Comparison of ENCODE assay signal across 28 cellular contexts in the genomic region with DNA sequence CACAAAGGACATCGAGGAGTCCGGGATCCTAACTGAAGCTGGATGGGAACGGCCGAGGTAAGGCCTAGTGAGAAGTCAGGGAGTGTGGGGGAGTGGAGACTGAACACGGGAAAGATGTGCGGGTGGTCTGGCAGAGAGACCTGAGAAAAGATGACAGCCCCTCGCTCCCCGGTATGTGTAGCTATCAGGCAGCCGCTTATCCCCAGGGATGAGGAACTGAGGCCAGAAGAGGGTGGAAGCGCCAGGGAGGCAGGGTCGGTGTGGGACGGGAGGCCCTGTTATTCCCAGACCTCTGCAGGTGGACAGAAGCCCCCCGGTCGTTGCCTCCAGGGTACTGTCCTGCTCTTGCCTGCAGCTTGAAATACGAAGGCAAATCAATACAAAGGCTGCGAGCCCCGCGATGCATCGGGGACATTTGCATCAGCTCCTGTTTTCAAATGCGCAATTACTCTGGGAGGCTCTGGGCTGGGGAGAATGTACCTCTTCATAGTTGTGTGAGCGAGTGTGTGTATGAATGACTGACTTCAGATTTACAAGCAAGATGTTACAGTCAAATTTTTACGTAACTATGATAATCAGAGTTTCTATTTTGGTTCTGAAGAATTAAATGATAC.
"Had no signal": no experiment of that assay in that cellular context is flagged by ENCODE, and none has a peak within 500 bp of the region (broad histone marks: within the 10 kb centered on the region; RNA-seq: fewer than 3 reads in every experiment).

No MANE protein-coding gene starts in this region.

- H3K4me3 Mint-ChIP-seq: activated CD8-positive, alpha-beta T cell treated with anti-CD3 and anti-CD28 coated beads for 36 hours; activated T-cell treated with anti-CD3 and anti-CD28 coated beads, Interleukin-2, amount 50 U/mL, for 4 hours; activated T-helper 17 cell treated with anti-CD3 and anti-CD28 coated beads, Interleukin-2, amount 50 U/mL, for 72 hours; immature natural killer cell; memory B cell; naive thymus-derived CD4-positive, alpha-beta T cell; stimulated activated naive CD8-positive, alpha-beta T cell treated with anti-CD3 and anti-CD28 coated beads, Interleukin-15, Interleukin-2, amounts not matched to agents 100 ng/mL and 50 ng/mL, for 24 hours; T-helper 17 cell; type B pancreatic cell had no signal

- ATAC-seq: activated CD8-positive, alpha-beta T cell treated with anti-CD3 and anti-CD28 coated beads for 36 hours; activated T-cell treated with anti-CD3 and anti-CD28 coated beads, Interleukin-2, amount 50 U/mL, for 4 hours; activated T-helper 17 cell treated with anti-CD3 and anti-CD28 coated beads, Interleukin-2, amount 50 U/mL, for 72 hours; gastroesophageal sphincter; left colon; naive thymus-derived CD4-positive, alpha-beta T cell; right lobe of liver; T-helper 17 cell had no signal

- H3K27ac Mint-ChIP-seq: activated CD8-positive, alpha-beta T cell treated with anti-CD3 and anti-CD28 coated beads for 36 hours; activated T-helper 17 cell treated with anti-CD3 and anti-CD28 coated beads, Interleukin-2, amount 50 U/mL, for 72 hours; immature natural killer cell; memory B cell; naive thymus-derived CD4-positive, alpha-beta T cell; stimulated activated naive CD8-positive, alpha-beta T cell treated with anti-CD3 and anti-CD28 coated beads, Interleukin-15, Interleukin-2, amounts not matched to agents 100 ng/mL and 50 ng/mL, for 24 hours; T-helper 17 cell had no signal

- H3K9me3 Mint-ChIP-seq: activated CD8-positive, alpha-beta T cell treated with anti-CD3 and anti-CD28 coated beads for 36 hours; activated T-cell treated with anti-CD3 and anti-CD28 coated beads, Interleukin-2, amount 50 U/mL, for 4 hours; activated T-helper 17 cell treated with anti-CD3 and anti-CD28 coated beads, Interleukin-2, amount 50 U/mL, for 72 hours; memory B cell; stimulated activated naive CD8-positive, alpha-beta T cell treated with anti-CD3 and anti-CD28 coated beads, Interleukin-15, Interleukin-2, amounts not matched to agents 100 ng/mL and 50 ng/mL, for 24 hours; type B pancreatic cell had no signal

- H3K4me1 Mint-ChIP-seq: activated T-helper 17 cell treated with anti-CD3 and anti-CD28 coated beads, Interleukin-2, amount 50 U/mL, for 72 hours; immature natural killer cell; T-helper 17 cell had no signal

- H3K36me3 Mint-ChIP-seq: naive thymus-derived CD4-positive, alpha-beta T cell; type B pancreatic cell had no signal

- H3K27me3 Mint-ChIP-seq: type B pancreatic cell had no signal

- DNase-seq: activated CD4-positive, alpha-beta T cell treated with anti-CD3 and anti-CD28 coated beads for 1 hour; activated CD4-positive, alpha-beta T cell treated with anti-CD3 and anti-CD28 coated beads, Interleukin-2, amount 50 U/mL, for 1 hour; activated CD8-positive, alpha-beta T cell treated with anti-CD3 and anti-CD28 coated beads for 36 hours; activated gamma-delta T cell treated with Interleukin-2 at 50 U/mL for 16 hours; activated naive CD4-positive, alpha-beta T cell treated with anti-CD3 and anti-CD28 coated beads, Interleukin-2, amount 50 U/mL, for 16 hours; activated T-cell treated with anti-CD3 and anti-CD28 coated beads, Interleukin-2, amount 50 U/mL, for 4 hours; amniotic stem cell; central memory CD4-positive, alpha-beta T cell; head of caudate nucleus; hippocampal formation; immature natural killer cell; kidney; left colon; midbrain; naive thymus-derived CD4-positive, alpha-beta T cell; posterior cingulate gyrus; right lobe of liver; stimulated activated CD4-positive, alpha-beta T cell treated with anti-CD3 and anti-CD28 coated beads, Interleukin-12 subunit alpha, Interleukin-12 subunit beta, amount 100 ng/mL, for 4 hours; stimulated activated CD4-positive, alpha-beta T cell treated with anti-CD3 and anti-CD28 coated beads, Interleukin-4, amount 100 ng/mL, for 1 hour; substantia nigra; T-helper 17 cell; T1000; uterus had no signal
